ENCODE assay signal across 8 cellular contexts in the genomic region with DNA sequence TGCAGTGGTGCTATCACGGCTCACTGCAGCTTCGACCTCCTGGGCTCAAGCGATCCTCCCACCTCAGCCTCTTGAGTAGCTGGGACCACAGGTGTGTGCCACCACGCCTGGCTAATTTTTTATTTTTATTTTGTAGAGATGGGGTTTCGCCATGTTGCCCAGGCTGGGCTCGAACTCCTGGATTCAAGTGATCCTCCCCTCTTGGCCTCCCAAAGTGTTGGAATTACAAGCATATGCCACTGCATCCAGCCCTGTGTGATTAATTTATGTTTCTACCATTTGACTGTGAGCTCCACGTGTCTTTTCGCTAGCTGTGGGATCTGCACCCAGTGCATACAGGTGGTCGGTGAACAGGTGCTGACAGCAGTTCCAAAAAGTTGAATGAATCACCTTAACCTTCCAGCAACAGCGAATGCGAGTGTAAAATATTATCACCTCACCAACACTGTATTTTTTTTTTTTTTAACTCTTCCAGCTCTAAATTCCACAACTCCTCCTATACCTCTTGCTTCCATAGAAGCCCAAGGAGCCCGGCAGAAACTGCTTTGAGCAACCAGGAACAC. TPM values are rescaled to one million over a fixed set of nuclear protein-coding genes. Genes with fewer than 3 reads are reported as not detected.
A peak's percentile ranks its signal among the peaks of the same experiment; 100 is the strongest.
DNase-seq lines count a peak whose midpoint lies in the region; ATAC-seq and TF ChIP-seq lines count a peak whose summit lies in the region.

No MANE protein-coding gene starts in this region.

- H3K9me3 Mint-ChIP-seq in type B pancreatic cell, result no peaks in the 10 kb centered on the region

- H3K4me2 ChIP-seq in Karpas-422 (ENCODE audit: low read depth, low read length, poor library complexity, severe bottlenecking) (peak overlapping the region; percentile 83), hepatocyte (peak overlapping the region; percentile 70)

- DNase-seq in GM12864 (ENCODE audit: low read depth), result peak; percentile 15
- no peak for DNase-seq in Karpas-422
- DNase-seq in hepatocyte (ENCODE audit: low spot score), result no peak
- no peak for DNase-seq in type B pancreatic cell (ENCODE audit: extremely low spot score, unreplicated experiment)
- DNase-seq in DMS53 treated with DMSO at 0.1 percent for 48 hours (lab: John Stamatoyannopoulos, UW; ENCODE audit: unreplicated experiment), result no peak
- no peak for DNase-seq in SIG-M5 (lab: John Stamatoyannopoulos, UW)
- no peak for DNase-seq in amygdala (lab: John Stamatoyannopoulos, UW)

- H3K4me1 ChIP-seq in Karpas-422 (ENCODE audit: low read length) (peaks cover 18% of the 10 kb centered on the region), hepatocyte (ENCODE audit: insufficient read depth) (peaks cover 5% of the 10 kb centered on the region)

- no peaks in the 10 kb centered on the region for H3K27me3 ChIP-seq in Karpas-422 (ENCODE audit: low read length)
- no peaks in the 10 kb centered on the region for H3K27me3 ChIP-seq in hepatocyte

- peak overlapping the region; percentile 79 for H3K27ac Mint-ChIP-seq in type B pancreatic cell

- peaks cover 11% of the 10 kb centered on the region for H3K4me1 Mint-ChIP-seq in type B pancreatic cell (ENCODE audit: unreplicated experiment)

- H2AFZ ChIP-seq in Karpas-422 (ENCODE audit: low read length) (peak overlapping the region; percentile 98), hepatocyte (peak overlapping the region; percentile 37)

- H4K20me1 ChIP-seq in Karpas-422 (ENCODE audit: insufficient read depth, low read depth, low read length), result no peaks in the 10 kb centered on the region
- no peaks in the 10 kb centered on the region for H4K20me1 ChIP-seq in hepatocyte (ENCODE audit: insufficient read depth, poor library complexity, severe bottlenecking)

- peak overlapping the region; percentile 65 for H3K27ac ChIP-seq in Karpas-422 (ENCODE audit: low read length)
- peak overlapping the region; percentile 24 for H3K27ac ChIP-seq in hepatocyte

- no peaks in the 10 kb centered on the region for H3K9me3 ChIP-seq in Karpas-422 (ENCODE audit: low read length)
- H3K9me3 ChIP-seq in hepatocyte (ENCODE audit: low read depth), result no peaks in the 10 kb centered on the region

- peaks cover 8% of the 10 kb centered on the region for H3K79me2 ChIP-seq in Karpas-422 (ENCODE audit: low read length)
- no peaks in the 10 kb centered on the region for H3K79me2 ChIP-seq in hepatocyte

- peaks cover 12% of the 10 kb centered on the region; the same call in 1 of the 2 replicates for H3K36me3 ChIP-seq in Karpas-422 (ENCODE audit: insufficient read depth, low read length)
- H3K36me3 ChIP-seq in hepatocyte (replicated peaks; ENCODE audit: insufficient read depth, low read depth), result no peaks in the 10 kb centered on the region

- ATAC-seq in GM21786 (IDR thresholded peaks at IDR 0.05; ENCODE audit: unreplicated experiment), result peak; percentile 28

- no peaks in the 10 kb centered on the region for H3K36me3 Mint-ChIP-seq in type B pancreatic cell

- WGBS in hepatocyte (ENCODE audit: low lambda C conversion rate, missing lambda C conversion rate), result 71% methylated on average over 12 of the region's 12 CpGs

- TF ChIP-seq CTCF in GM12864 (IDR thresholded peaks at IDR 0.05; ENCODE audit: low read depth, low read length, missing control alignments) (no peak), hepatocyte (IDR thresholded peaks at IDR 0.05; ENCODE audit: poor library complexity) (no peak), type B pancreatic cell (conservative IDR thresholded peaks at IDR 0.05) (no peak)

- H3K4me3 ChIP-seq in GM12864 (ENCODE audit: low read depth, low read length) (peak overlapping the region; percentile 35), Karpas-422 (ENCODE audit: low read length) (peak overlapping the region; percentile 69), hepatocyte (no peak overlapping the region)

- no peaks in the 10 kb centered on the region for H3K9me2 ChIP-seq in Karpas-422 (replicated peaks; ENCODE audit: insufficient read depth, low read length)
- no peaks in the 10 kb centered on the region for H3K9me2 ChIP-seq in hepatocyte (replicated peaks; ENCODE audit: insufficient read depth)

- peak overlapping the region; percentile 89 for H3K4me3 Mint-ChIP-seq in type B pancreatic cell

- H3K9ac ChIP-seq in Karpas-422 (ENCODE audit: low read length), result peak overlapping the region; percentile 61

- no peaks in the 10 kb centered on the region for H3K27me3 Mint-ChIP-seq in type B pancreatic cell

RNA-seq across cellular contexts. Expression of gene NUDT7, which starts 0.5 kb away (rescaled TPM):
- total RNA-seq in Karpas-422 (2014; rRNA removed; shearing (Covaris generic); ENCODE audit: low replicate concordance), result 32.7 and 61.3 TPM in 2 replicates
- total RNA-seq in hepatocyte (10.3 and 11.8 TPM in 2 replicates), type B pancreatic cell (ENCODE audit: low replicate concordance) (4.8 and 6.2 TPM in 2 replicates)
- polyA plus RNA-seq in hepatocyte, result 15.9 and 16.7 TPM in 2 replicates
